Comparison of ENCODE assay signal across 11 cellular contexts in the genomic region with DNA sequence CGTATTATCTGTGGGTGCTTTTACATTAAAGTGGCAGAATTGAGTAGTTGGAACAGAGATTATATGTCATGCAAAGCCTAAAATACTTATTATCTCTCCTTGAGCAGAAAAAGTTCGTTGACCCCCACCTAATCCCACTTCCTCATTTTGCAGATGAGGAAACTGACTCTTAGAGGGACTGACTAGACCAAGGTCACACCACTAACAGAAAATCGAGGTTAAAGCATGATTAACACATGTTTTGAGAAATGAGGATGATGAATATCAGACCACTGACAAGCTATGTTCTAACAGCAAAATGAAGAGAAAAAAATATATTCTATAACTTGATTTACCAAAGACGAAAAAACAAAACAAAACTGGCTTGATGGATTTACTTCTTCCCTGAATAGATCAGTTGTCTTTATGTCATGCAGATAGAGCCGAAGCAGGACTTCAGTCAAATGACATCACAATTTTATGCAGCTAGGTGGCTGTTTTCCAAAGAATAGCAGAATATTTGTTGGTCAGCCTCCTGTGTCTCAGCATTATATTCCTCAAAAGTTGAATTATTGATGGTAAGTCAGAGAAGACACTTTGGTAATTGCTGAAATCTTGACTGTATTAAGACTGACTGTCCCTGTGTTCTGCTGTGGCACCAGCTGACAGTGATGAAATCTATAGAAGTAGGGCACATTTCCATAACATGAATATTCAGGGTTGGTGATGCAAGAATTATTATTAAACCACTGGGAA. TPM values are rescaled to one million over a fixed set of nuclear protein-coding genes. Genes with fewer than 3 reads are reported as not detected.
DNase-seq lines count a peak whose midpoint lies in the region; ATAC-seq lines count a peak whose summit lies in the region.
"Had no signal": no experiment of that assay in that cellular context is flagged by ENCODE, and none has a peak within 500 bp of the region (broad histone marks: within the 10 kb centered on the region; RNA-seq: fewer than 3 reads in every experiment).

No MANE protein-coding gene starts in this region.

- intact Hi-C loops in activated naive CD4-positive, alpha-beta T cell treated with anti-CD3 and anti-CD28 coated beads for 36 hours (cut with micrococcal nuclease) = no loop called here

- H3K79me1 ChIP-seq in mesenchymal stem cell (replicated peaks; ENCODE audit: low read length, poor library complexity, severe bottlenecking) = no peaks in the 10 kb centered on the region

- no peaks in the 10 kb centered on the region for H3K9me3 ChIP-seq in mesenchymal stem cell (ENCODE audit: control insufficient read depth, low read length)

- H3K27ac ChIP-seq in mesenchymal stem cell (ENCODE audit: low read length, poor library complexity, severe bottlenecking) = no peak overlapping the region

- no peak overlapping the region for H3K4me3 ChIP-seq in mesenchymal stem cell (ENCODE audit: insufficient read depth in 1 of 2, low read depth in 1 of 2, low read length in 2 of 2)

- no peak overlapping the region for H4K8ac ChIP-seq in mesenchymal stem cell (ENCODE audit: low read length)

- DNase-seq in Kasumi-1 (lab: John Stamatoyannopoulos, UW) = peak; percentile 81 to 86
- peak; percentile 63 for DNase-seq in putamen (ENCODE audit: low spot score)
- no peak for DNase-seq in mesenchymal stem cell
- DNase-seq in activated naive CD4-positive, alpha-beta T cell treated with anti-CD3 and anti-CD28 coated beads for 36 hours = no peak
- DNase-seq in immature natural killer cell = no peak
- DNase-seq: activated naive CD8-positive, alpha-beta T cell treated with anti-CD3 and anti-CD28 coated beads, Interleukin-2, amount 10 ng/mL, durations not matched to agents 7 days and 5 days; islet precursor cell; NCI-H2227 treated with DMSO at 0.1 percent for 48 hours; occipital lobe had no signal

- H4K91ac ChIP-seq in mesenchymal stem cell (ENCODE audit: low read length) = no peak overlapping the region

- WGBS in mesenchymal stem cell = 42% methylated on average over 3 of the region's 5 CpGs

- no peaks in the 10 kb centered on the region for H3K36me3 Mint-ChIP-seq in activated naive CD4-positive, alpha-beta T cell treated with anti-CD3 and anti-CD28 coated beads for 36 hours (ENCODE audit: low read depth)
- H3K36me3 Mint-ChIP-seq in immature natural killer cell = no peaks in the 10 kb centered on the region
- H3K36me3 Mint-ChIP-seq: activated naive CD8-positive, alpha-beta T cell treated with anti-CD3 and anti-CD28 coated beads, Interleukin-2, amount 10 ng/mL, durations not matched to agents 7 days and 5 days had no signal

- peaks cover 15% of the 10 kb centered on the region for H3K27me3 Mint-ChIP-seq in activated naive CD4-positive, alpha-beta T cell treated with anti-CD3 and anti-CD28 coated beads for 36 hours (ENCODE audit: low read depth)
- H3K27me3 Mint-ChIP-seq in immature natural killer cell (ENCODE audit: low read depth in 3 of 3) = peaks cover 0 to 8% (median 3%) of the 10 kb centered on the region in 3 donors

- no peak overlapping the region for H2AFZ ChIP-seq in mesenchymal stem cell (ENCODE audit: low read depth, low read length)

- no peak overlapping the region for H2AK5ac ChIP-seq in mesenchymal stem cell (ENCODE audit: low read length, severe bottlenecking)

- H3K4me2 ChIP-seq in mesenchymal stem cell (ENCODE audit: low read length, poor library complexity, severe bottlenecking) = no peak overlapping the region

- ATAC-seq in GM19324 (IDR thresholded peaks at IDR 0.05; ENCODE audit: low FRiP score, unreplicated experiment) (peak; percentile 57), HG02852 (IDR thresholded peaks at IDR 0.05; ENCODE audit: unreplicated experiment) (peak; percentile 76)

- no peak overlapping the region for H3K18ac ChIP-seq in mesenchymal stem cell (ENCODE audit: low read depth in 1 of 2, low read length in 2 of 2)

- H3K14ac ChIP-seq in mesenchymal stem cell (ENCODE audit: low read length in 2 of 2) = no peak overlapping the region

- H2BK15ac ChIP-seq in mesenchymal stem cell (ENCODE audit: low read depth, poor library complexity, severe bottlenecking) = no peak overlapping the region

- CTCF ChIA-PET in activated naive CD4-positive, alpha-beta T cell treated with anti-CD3 and anti-CD28 coated beads for 36 hours (lab: Charles Lee) = no interaction called here

- no peak overlapping the region for H3K4ac ChIP-seq in mesenchymal stem cell (ENCODE audit: low read depth in 1 of 2, low read length in 2 of 2)

- no peak overlapping the region for H3K27ac Mint-ChIP-seq in activated naive CD4-positive, alpha-beta T cell treated with anti-CD3 and anti-CD28 coated beads for 36 hours
- no peak overlapping the region for H3K27ac Mint-ChIP-seq in immature natural killer cell
- H3K27ac Mint-ChIP-seq: activated naive CD8-positive, alpha-beta T cell treated with anti-CD3 and anti-CD28 coated beads, Interleukin-2, amount 10 ng/mL, durations not matched to agents 7 days and 5 days had no signal

- H3K4me1 Mint-ChIP-seq in activated naive CD4-positive, alpha-beta T cell treated with anti-CD3 and anti-CD28 coated beads for 36 hours (ENCODE audit: low read depth) = no peaks in the 10 kb centered on the region
- no peaks in the 10 kb centered on the region for H3K4me1 Mint-ChIP-seq in immature natural killer cell
- H3K4me1 Mint-ChIP-seq: activated naive CD8-positive, alpha-beta T cell treated with anti-CD3 and anti-CD28 coated beads, Interleukin-2, amount 10 ng/mL, durations not matched to agents 7 days and 5 days had no signal

- H3K36me3 ChIP-seq in mesenchymal stem cell (ENCODE audit: control insufficient read depth in 1 of 2, insufficient read depth in 2 of 2, low read depth in 1 of 2, low read length in 2 of 2) = no peaks in the 10 kb centered on the region

- no peak overlapping the region for H3K23ac ChIP-seq in mesenchymal stem cell (ENCODE audit: low read length in 2 of 2)

- no peak overlapping the region for H2BK5ac ChIP-seq in mesenchymal stem cell (ENCODE audit: low read depth, low read length, poor library complexity, severe bottlenecking)

- no peak overlapping the region for H3K4me3 Mint-ChIP-seq in activated naive CD4-positive, alpha-beta T cell treated with anti-CD3 and anti-CD28 coated beads for 36 hours
- no peak overlapping the region for H3K4me3 Mint-ChIP-seq in immature natural killer cell
- H3K4me3 Mint-ChIP-seq: activated naive CD8-positive, alpha-beta T cell treated with anti-CD3 and anti-CD28 coated beads, Interleukin-2, amount 10 ng/mL, durations not matched to agents 7 days and 5 days had no signal

- no peak overlapping the region for H2BK120ac ChIP-seq in mesenchymal stem cell (ENCODE audit: low read depth, low read length)

- no peaks in the 10 kb centered on the region for H3K9me3 Mint-ChIP-seq in activated naive CD4-positive, alpha-beta T cell treated with anti-CD3 and anti-CD28 coated beads for 36 hours
- peaks cover 0 to 2% (median 0%) of the 10 kb centered on the region in 6 donors for H3K9me3 Mint-ChIP-seq in immature natural killer cell
- H3K9me3 Mint-ChIP-seq: activated naive CD8-positive, alpha-beta T cell treated with anti-CD3 and anti-CD28 coated beads, Interleukin-2, amount 10 ng/mL, durations not matched to agents 7 days and 5 days had no signal

- H3K9ac ChIP-seq in mesenchymal stem cell (ENCODE audit: low read length) = no peak overlapping the region

- H2BK12ac ChIP-seq in mesenchymal stem cell (ENCODE audit: low read length in 2 of 2) = no peak overlapping the region

- peaks cover 0 to 9% of the 10 kb centered on the region in 2 experiments for H3K27me3 ChIP-seq in mesenchymal stem cell (ENCODE audit: control insufficient read depth in 1 of 2, insufficient read depth in 1 of 2, low read length in 2 of 2)

- H3K4me1 ChIP-seq in mesenchymal stem cell (ENCODE audit: control insufficient read depth, insufficient read depth, low read depth, low read length) = no peaks in the 10 kb centered on the region

RNA-seq across cellular contexts. Expression of gene SMIM30, which starts 24.2 kb away (rescaled TPM):
- polyA plus RNA-seq in mesenchymal stem cell (2013, experiment 1 of 2) = 131 TPM
- polyA plus RNA-seq in mesenchymal stem cell (2013, experiment 2 of 2) = 141 TPM
- 10 to 100 TPM; 40.1 to 41.2 TPM for total RNA-seq in activated naive CD4-positive, alpha-beta T cell treated with anti-CD3 and anti-CD28 coated beads for 36 hours
- 10 to 100 TPM; 30.7 to 43.2 (median 34.9) TPM for polyA plus RNA-seq in immature natural killer cell

RNA-seq across cellular contexts. Expression of gene GPR85, which starts 55.9 kb away (rescaled TPM):
- 0.44 TPM for polyA plus RNA-seq in mesenchymal stem cell (2013, experiment 1 of 2)
- 0.41 TPM for polyA plus RNA-seq in mesenchymal stem cell (2013, experiment 2 of 2)
- not detected for total RNA-seq in activated naive CD4-positive, alpha-beta T cell treated with anti-CD3 and anti-CD28 coated beads for 36 hours
- not detected for polyA plus RNA-seq in immature natural killer cell
- total RNA-seq: activated naive CD8-positive, alpha-beta T cell treated with anti-CD3 and anti-CD28 coated beads, Interleukin-2, amount 10 ng/mL, durations not matched to agents 7 days and 5 days had no signal

Comparison
In these comparisons a context has a peak if more than half of its experiments do, and no peak if none do; other contexts are left out.
1. DNase-seq: peak in Kasumi-1 (2 of 2) and putamen (single experiment); none in mesenchymal stem cell (single experiment), activated naive CD4-positive, alpha-beta T cell treated with anti-CD3 and anti-CD28 coated beads for 36 hours (single experiment) and immature natural killer cell (0 of 3).